Comparison of ENCODE assay signal across 1 cellular context in the genomic region with DNA sequence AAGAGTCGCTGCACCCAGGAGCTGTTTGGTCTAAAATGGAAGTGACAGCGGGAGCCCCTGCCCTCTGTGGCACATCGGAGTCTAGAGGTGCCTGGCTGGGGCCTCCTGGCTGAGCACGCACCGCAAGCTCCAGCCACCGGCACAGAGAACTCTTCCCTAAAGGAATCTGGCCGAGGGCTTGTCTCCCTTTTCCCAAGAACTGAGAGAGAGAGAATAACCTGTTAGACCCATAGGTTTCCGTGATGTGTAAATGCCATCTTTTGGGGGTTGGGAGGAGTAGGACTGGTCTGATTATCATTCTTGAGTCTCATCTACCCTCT.
TF ChIP-seq lines count a peak whose summit lies in the region.

No MANE protein-coding gene starts in this region.

TF ChIP-seq in WTC11, 78 proteins besides CTCF, POLR2A, EP300 and RAD21 (continued from another document):
- TF ChIP-seq, protein P1, sequence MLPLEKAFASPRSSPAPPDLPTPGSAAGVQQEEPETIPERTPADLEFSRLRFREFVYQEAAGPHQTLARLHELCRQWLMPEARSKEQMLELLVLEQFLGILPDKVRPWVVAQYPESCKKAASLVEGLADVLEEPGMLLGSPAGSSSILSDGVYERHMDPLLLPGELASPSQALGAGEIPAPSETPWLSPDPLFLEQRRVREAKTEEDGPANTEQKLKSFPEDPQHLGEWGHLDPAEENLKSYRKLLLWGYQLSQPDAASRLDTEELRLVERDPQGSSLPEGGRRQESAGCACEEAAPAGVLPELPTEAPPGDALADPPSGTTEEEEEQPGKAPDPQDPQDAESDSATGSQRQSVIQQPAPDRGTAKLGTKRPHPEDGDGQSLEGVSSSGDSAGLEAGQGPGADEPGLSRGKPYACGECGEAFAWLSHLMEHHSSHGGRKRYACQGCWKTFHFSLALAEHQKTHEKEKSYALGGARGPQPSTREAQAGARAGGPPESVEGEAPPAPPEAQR (CRISPR knock-in tag; IDR thresholded peaks at IDR 0.05) = no peak
- TF ChIP-seq ZNF138 (CRISPR knock-in tag; conservative IDR thresholded peaks at IDR 0.05) = no peak
- TF ChIP-seq, protein P2, sequence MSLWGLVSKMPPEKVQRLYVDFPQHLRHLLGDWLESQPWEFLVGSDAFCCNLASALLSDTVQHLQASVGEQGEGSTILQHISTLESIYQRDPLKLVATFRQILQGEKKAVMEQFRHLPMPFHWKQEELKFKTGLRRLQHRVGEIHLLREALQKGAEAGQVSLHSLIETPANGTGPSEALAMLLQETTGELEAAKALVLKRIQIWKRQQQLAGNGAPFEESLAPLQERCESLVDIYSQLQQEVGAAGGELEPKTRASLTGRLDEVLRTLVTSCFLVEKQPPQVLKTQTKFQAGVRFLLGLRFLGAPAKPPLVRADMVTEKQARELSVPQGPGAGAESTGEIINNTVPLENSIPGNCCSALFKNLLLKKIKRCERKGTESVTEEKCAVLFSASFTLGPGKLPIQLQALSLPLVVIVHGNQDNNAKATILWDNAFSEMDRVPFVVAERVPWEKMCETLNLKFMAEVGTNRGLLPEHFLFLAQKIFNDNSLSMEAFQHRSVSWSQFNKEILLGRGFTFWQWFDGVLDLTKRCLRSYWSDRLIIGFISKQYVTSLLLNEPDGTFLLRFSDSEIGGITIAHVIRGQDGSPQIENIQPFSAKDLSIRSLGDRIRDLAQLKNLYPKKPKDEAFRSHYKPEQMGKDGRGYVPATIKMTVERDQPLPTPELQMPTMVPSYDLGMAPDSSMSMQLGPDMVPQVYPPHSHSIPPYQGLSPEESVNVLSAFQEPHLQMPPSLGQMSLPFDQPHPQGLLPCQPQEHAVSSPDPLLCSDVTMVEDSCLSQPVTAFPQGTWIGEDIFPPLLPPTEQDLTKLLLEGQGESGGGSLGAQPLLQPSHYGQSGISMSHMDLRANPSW (CRISPR knock-in tag; conservative IDR thresholded peaks at IDR 0.05; ENCODE audit: low read depth) = no peak
- TF ChIP-seq ZNF121 (CRISPR knock-in tag; IDR thresholded peaks at IDR 0.05) = no peak
- TF ChIP-seq TCF7 (CRISPR knock-in tag; IDR thresholded peaks at IDR 0.05; ENCODE audit: low read depth) = no peak
- no peak for TF ChIP-seq NFE2L1 (CRISPR knock-in tag; IDR thresholded peaks at IDR 0.05)
- no peak for TF ChIP-seq TEAD1 (CRISPR knock-in tag; IDR thresholded peaks at IDR 0.05)
- TF ChIP-seq, protein P3, sequence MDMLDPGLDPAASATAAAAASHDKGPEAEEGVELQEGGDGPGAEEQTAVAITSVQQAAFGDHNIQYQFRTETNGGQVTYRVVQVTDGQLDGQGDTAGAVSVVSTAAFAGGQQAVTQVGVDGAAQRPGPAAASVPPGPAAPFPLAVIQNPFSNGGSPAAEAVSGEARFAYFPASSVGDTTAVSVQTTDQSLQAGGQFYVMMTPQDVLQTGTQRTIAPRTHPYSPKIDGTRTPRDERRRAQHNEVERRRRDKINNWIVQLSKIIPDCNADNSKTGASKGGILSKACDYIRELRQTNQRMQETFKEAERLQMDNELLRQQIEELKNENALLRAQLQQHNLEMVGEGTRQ (CRISPR knock-in tag; IDR thresholded peaks at IDR 0.05) = no peak
- no peak for TF ChIP-seq ATF1 (CRISPR knock-in tag; IDR thresholded peaks at IDR 0.05)
- TF ChIP-seq, protein P4, sequence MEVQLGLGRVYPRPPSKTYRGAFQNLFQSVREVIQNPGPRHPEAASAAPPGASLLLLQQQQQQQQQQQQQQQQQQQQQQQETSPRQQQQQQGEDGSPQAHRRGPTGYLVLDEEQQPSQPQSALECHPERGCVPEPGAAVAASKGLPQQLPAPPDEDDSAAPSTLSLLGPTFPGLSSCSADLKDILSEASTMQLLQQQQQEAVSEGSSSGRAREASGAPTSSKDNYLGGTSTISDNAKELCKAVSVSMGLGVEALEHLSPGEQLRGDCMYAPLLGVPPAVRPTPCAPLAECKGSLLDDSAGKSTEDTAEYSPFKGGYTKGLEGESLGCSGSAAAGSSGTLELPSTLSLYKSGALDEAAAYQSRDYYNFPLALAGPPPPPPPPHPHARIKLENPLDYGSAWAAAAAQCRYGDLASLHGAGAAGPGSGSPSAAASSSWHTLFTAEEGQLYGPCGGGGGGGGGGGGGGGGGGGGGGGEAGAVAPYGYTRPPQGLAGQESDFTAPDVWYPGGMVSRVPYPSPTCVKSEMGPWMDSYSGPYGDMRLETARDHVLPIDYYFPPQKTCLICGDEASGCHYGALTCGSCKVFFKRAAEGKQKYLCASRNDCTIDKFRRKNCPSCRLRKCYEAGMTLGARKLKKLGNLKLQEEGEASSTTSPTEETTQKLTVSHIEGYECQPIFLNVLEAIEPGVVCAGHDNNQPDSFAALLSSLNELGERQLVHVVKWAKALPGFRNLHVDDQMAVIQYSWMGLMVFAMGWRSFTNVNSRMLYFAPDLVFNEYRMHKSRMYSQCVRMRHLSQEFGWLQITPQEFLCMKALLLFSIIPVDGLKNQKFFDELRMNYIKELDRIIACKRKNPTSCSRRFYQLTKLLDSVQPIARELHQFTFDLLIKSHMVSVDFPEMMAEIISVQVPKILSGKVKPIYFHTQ (CRISPR knock-in tag; IDR thresholded peaks at IDR 0.05) = no peak
- no peak for TF ChIP-seq ZNF232 (CRISPR knock-in tag; IDR thresholded peaks at IDR 0.05)
- TF ChIP-seq, protein P5, sequence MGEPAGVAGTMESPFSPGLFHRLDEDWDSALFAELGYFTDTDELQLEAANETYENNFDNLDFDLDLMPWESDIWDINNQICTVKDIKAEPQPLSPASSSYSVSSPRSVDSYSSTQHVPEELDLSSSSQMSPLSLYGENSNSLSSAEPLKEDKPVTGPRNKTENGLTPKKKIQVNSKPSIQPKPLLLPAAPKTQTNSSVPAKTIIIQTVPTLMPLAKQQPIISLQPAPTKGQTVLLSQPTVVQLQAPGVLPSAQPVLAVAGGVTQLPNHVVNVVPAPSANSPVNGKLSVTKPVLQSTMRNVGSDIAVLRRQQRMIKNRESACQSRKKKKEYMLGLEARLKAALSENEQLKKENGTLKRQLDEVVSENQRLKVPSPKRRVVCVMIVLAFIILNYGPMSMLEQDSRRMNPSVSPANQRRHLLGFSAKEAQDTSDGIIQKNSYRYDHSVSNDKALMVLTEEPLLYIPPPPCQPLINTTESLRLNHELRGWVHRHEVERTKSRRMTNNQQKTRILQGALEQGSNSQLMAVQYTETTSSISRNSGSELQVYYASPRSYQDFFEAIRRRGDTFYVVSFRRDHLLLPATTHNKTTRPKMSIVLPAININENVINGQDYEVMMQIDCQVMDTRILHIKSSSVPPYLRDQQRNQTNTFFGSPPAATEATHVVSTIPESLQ (CRISPR knock-in tag; IDR thresholded peaks at IDR 0.05) = no peak
- TF ChIP-seq RORB (CRISPR knock-in tag; IDR thresholded peaks at IDR 0.05) = no peak
